16 cellular contexts compared by ENCODE assay signal in genomic region chr20:37238426-37238825, GRCh38. TPM values are rescaled to one million over a fixed set of nuclear protein-coding genes. Genes with fewer than 3 reads are reported as not detected.
DNase-seq lines count a peak whose midpoint lies in the region; ATAC-seq and TF ChIP-seq lines count a peak whose summit lies in the region.
"Had no signal": no experiment of that assay in that cellular context is flagged by ENCODE, and none has a peak within 500 bp of the region (broad histone marks: within the 10 kb centered on the region; RNA-seq: fewer than 3 reads in every experiment).

No MANE protein-coding gene starts in this region.

- intact Hi-C loops in left colon (cut with DNase I, micrococcal nuclease) = no loop called here

- no peak overlapping the region for H3K9ac ChIP-seq in H9 (ENCODE audit: extremely low read depth, insufficient read length, low read length)

- no peak overlapping the region for H2BK20ac ChIP-seq in H9 (ENCODE audit: low read depth, low read length, poor library complexity, severe bottlenecking)

- no peak overlapping the region for H2BK15ac ChIP-seq in H9 (ENCODE audit: low read depth, low read length)

- H4K20me1 ChIP-seq in H9 (ENCODE audit: control insufficient read depth, insufficient read depth, insufficient read length) (no peaks in the 10 kb centered on the region), osteoblast (ENCODE audit: insufficient read depth, low read length) (peaks cover 3% of the 10 kb centered on the region)

- in situ Hi-C loops in KBM-7 (cut with MboI; ENCODE audit: low pct_unique_long_range_greater_than_20kb, low sequenced_read_pairs) = no loop called here

- ATAC-seq in GM21390 (IDR thresholded peaks at IDR 0.05; ENCODE audit: unreplicated experiment) (no peak), left colon (no peak)

- peaks cover 92% of the 10 kb centered on the region for H3K36me3 ChIP-seq in WERI-Rb-1
- H3K36me3 ChIP-seq in osteoblast (ENCODE audit: insufficient read depth, low read length) = peaks cover 82% of the 10 kb centered on the region

- no peak overlapping the region for H3K14ac ChIP-seq in H9 (ENCODE audit: insufficient read depth, low read length)

- no peaks in the 10 kb centered on the region for H3K9me3 Mint-ChIP-seq in H9

- no peaks in the 10 kb centered on the region for H3K27me3 ChIP-seq in H9 (ENCODE audit: insufficient read depth, low read length)
- no peaks in the 10 kb centered on the region for H3K27me3 ChIP-seq in WERI-Rb-1 (ENCODE audit: insufficient read depth, low read depth, severe bottlenecking)
- no peaks in the 10 kb centered on the region for H3K27me3 ChIP-seq in osteoblast (ENCODE audit: insufficient read depth, low read length)

- H3T11ph ChIP-seq in H9 (ENCODE audit: low read length) = no peak overlapping the region

- no peak overlapping the region for H4K8ac ChIP-seq in H9 (replicated peaks; ENCODE audit: insufficient read length, low read depth, low read length)

- H3K4me3 Mint-ChIP-seq in H9 = no peak overlapping the region

- no peak overlapping the region for H2BK12ac ChIP-seq in H9 (ENCODE audit: insufficient read length, low read depth, low read length)

- no peak overlapping the region for H3K56ac ChIP-seq in H9 (ENCODE audit: insufficient read length, low read depth, low read length)

- H3K18ac ChIP-seq in H9 (ENCODE audit: insufficient read length, low read depth, low read length) = no peak overlapping the region

- H3K23ac ChIP-seq in H9 (ENCODE audit: insufficient read length, low read depth, low read length) = no peak overlapping the region

- H2AK5ac ChIP-seq in H9 (ENCODE audit: insufficient read length, low read length) = no peak overlapping the region

- no peak overlapping the region for H2BK120ac ChIP-seq in H9 (ENCODE audit: low read depth, low read length, poor library complexity, severe bottlenecking)

- no peak overlapping the region for H2AFZ ChIP-seq in H9 (ENCODE audit: low read length)
- no peak overlapping the region for H2AFZ ChIP-seq in osteoblast (ENCODE audit: low read length)

- H3K79me2 ChIP-seq in H9 (ENCODE audit: insufficient read depth, low read length) (no peaks in the 10 kb centered on the region), osteoblast (ENCODE audit: insufficient read depth, low read length) (no peaks in the 10 kb centered on the region)

- H3K4me1 ChIP-seq in H9 (ENCODE audit: insufficient read depth, low read length) = no peaks in the 10 kb centered on the region
- H3K4me1 ChIP-seq in osteoblast (ENCODE audit: insufficient read depth, low read length) = no peaks in the 10 kb centered on the region

- H3K27me3 Mint-ChIP-seq in H9 (ENCODE audit: low read depth) = no peaks in the 10 kb centered on the region

- no peaks in the 10 kb centered on the region for H3K79me1 ChIP-seq in H9 (ENCODE audit: insufficient read depth, low read depth, low read length, poor library complexity, severe bottlenecking)

- DNase-seq in H9 (no peak), WERI-Rb-1 (no peak), islet precursor cell (peak; percentile 34), osteoblast (ENCODE audit: insufficient read length, low spot score, missing footprints) (peak; percentile 14), KBM-7 (no peak), left colon (no peak)
- DNase-seq: Kasumi-1, MM.1S, NCI-H226, SHP77 had no signal

- no peaks in the 10 kb centered on the region for H3K23me2 ChIP-seq in H9 (ENCODE audit: insufficient read length, low read depth, low read length, poor library complexity, severe bottlenecking)

- H4K91ac ChIP-seq in H9 (ENCODE audit: insufficient read length, low read depth, low read length) = no peak overlapping the region

- peaks cover 2 to 3% of the 10 kb centered on the region in 2 experiments for H3K4me1 Mint-ChIP-seq in H9

- H3K27ac ChIP-seq in H9 (ENCODE audit: insufficient read length, low read depth, low read length) (no peak overlapping the region), WERI-Rb-1 (peak overlapping the region; percentile 40), osteoblast (ENCODE audit: low read depth, low read length) (no peak overlapping the region)
- H3K27ac ChIP-seq: C4-2B had no signal

- H3K9me3 ChIP-seq in H9 (ENCODE audit: control insufficient read depth, low read depth, low read length) (no peaks in the 10 kb centered on the region), WERI-Rb-1 (ENCODE audit: severe bottlenecking) (no peaks in the 10 kb centered on the region), osteoblast (ENCODE audit: low read depth, low read length) (no peaks in the 10 kb centered on the region)

- no peak overlapping the region for H3K4me3 ChIP-seq in WERI-Rb-1 (ENCODE audit: low read depth, low read length)
- H3K4me3 ChIP-seq in osteoblast (ENCODE audit: insufficient read depth, low read length) = no peak overlapping the region

- H3K36me3 Mint-ChIP-seq in H9 (ENCODE audit: insufficient read depth in 1 of 3, low read depth in 3 of 3) = peaks cover 47 to 97% (median 89%) of the 10 kb centered on the region in 3 experiments

- H3K4ac ChIP-seq in H9 (ENCODE audit: low read depth, low read length) = no peak overlapping the region

- no CpG with 5 or more reads among the region's 6 CpGs for WGBS in H9 (ENCODE audit: extremely low coverage, insufficient read length, low lambda C conversion rate)

- H2BK5ac ChIP-seq in H9 (ENCODE audit: insufficient read length, low read length) = no peak overlapping the region

- TF ChIP-seq CTCF in H9 (conservative IDR thresholded peaks at IDR 0.05) (no peak), WERI-Rb-1 (IDR thresholded peaks at IDR 0.05; ENCODE audit: low read depth, low read length) (no peak), osteoblast (IDR thresholded peaks at IDR 0.05; ENCODE audit: extremely low read depth, low read depth, low read length) (no peak)

- H3K4me2 ChIP-seq in H9 (ENCODE audit: insufficient read depth, insufficient read length, low read length) (no peak overlapping the region), osteoblast (ENCODE audit: insufficient read depth, low read length) (no peak overlapping the region)

- peak overlapping the region in 2 of 3 experiments; percentile 50 to 69; a peak in 2 of 7 replicates for H3K27ac Mint-ChIP-seq in H9

- H4K5ac ChIP-seq in H9 (ENCODE audit: insufficient read length, low read depth, low read length) = no peak overlapping the region

RNA-seq across cellular contexts. Expression of gene GHRH, which starts 23.2 kb away (rescaled TPM):
- total RNA-seq in H9 (2021) = 0.68 TPM in 1 of 2 replicates, not detected in the other
- total RNA-seq in osteoblast = not detected in 2 replicates
- total RNA-seq in left colon = not detected
- total RNA-seq: Daoy, H1, HT-29, IMR-90 had no signal

RNA-seq across cellular contexts. Expression of gene MANBAL, which starts 51.0 kb away (rescaled TPM):
- total RNA-seq in H9 (2021) = 40.3 and 40.7 TPM in 2 replicates
- 14.1 and 17.7 TPM in 2 replicates for total RNA-seq in osteoblast
- 10 to 100 TPM; 35.3 to 37.2 TPM for total RNA-seq in left colon

RNA-seq across cellular contexts. Expression of gene MROH8, which starts 59.1 kb away (rescaled TPM):
- total RNA-seq in H9 (2021) (0.79 and 0.90 TPM in 2 replicates), osteoblast (1.1 and 1.8 TPM in 2 replicates), left colon (1 to 10 TPM; 1.9 to 2.3 TPM)
- total RNA-seq: HT-29 had no signal

RNA-seq across cellular contexts. Expression of gene RPN2, which starts 59.3 kb away (rescaled TPM):
- 234 TPM in 2 replicates for total RNA-seq in H9 (2021)
- 213 and 245 TPM in 2 replicates for total RNA-seq in osteoblast
- 100 to 1,000 TPM; 133 to 155 TPM for total RNA-seq in left colon

Comparison
In these comparisons a context has a peak if more than half of its experiments do, and no peak if none do; other contexts are left out.
1. DNase-seq: peak in islet precursor cell (single experiment) and osteoblast (single experiment); none in H9 (single experiment), WERI-Rb-1 (single experiment), KBM-7 (single experiment) and left colon (0 of 2).